Comparison of ENCODE assay signal across 8 cellular contexts in genomic region chr14:96423446-96424103, GRCh38. TPM values are rescaled to one million over a fixed set of nuclear protein-coding genes. Genes with fewer than 3 reads are reported as not detected.
A peak's percentile ranks its signal among the peaks of the same experiment; 100 is the strongest.
DNase-seq lines count a peak whose midpoint lies in the region; ATAC-seq, FAIRE-seq and TF ChIP-seq lines count a peak whose summit lies in the region.

No MANE protein-coding gene starts in this region.

- no peak overlapping the region for H3K23ac ChIP-seq in H9 (ENCODE audit: insufficient read length, low read depth, low read length)

- no peak overlapping the region for H3K56ac ChIP-seq in H9 (ENCODE audit: insufficient read length, low read depth, low read length)

- no peaks in the 10 kb centered on the region for H3K36me3 ChIP-seq in A673 (ENCODE audit: insufficient read depth, low read length, poor library complexity, severe bottlenecking)
- H3K36me3 ChIP-seq in GM12878 (ENCODE audit: control insufficient read depth in 2 of 2, insufficient read depth in 2 of 2, low read length in 1 of 2) = no peaks in the 10 kb centered on the region
- H3K36me3 ChIP-seq in body of pancreas (replicated peaks in 1 of 2; ENCODE audit: insufficient read depth in 1 of 2, low read depth in 2 of 2) = no peaks in the 10 kb centered on the region

- H3K36me3 Mint-ChIP-seq in H9 (ENCODE audit: insufficient read depth in 1 of 3, low read depth in 3 of 3) (no peaks in the 10 kb centered on the region), memory B cell (no peaks in the 10 kb centered on the region), endothelial cell (ENCODE audit: low read depth, unreplicated experiment) (no peaks in the 10 kb centered on the region)

- no peaks in the 10 kb centered on the region for H3K9me3 Mint-ChIP-seq in H9
- peaks cover 3% of the 10 kb centered on the region for H3K9me3 Mint-ChIP-seq in memory B cell
- no peaks in the 10 kb centered on the region for H3K9me3 Mint-ChIP-seq in endothelial cell (ENCODE audit: unreplicated experiment)

- TF ChIP-seq POLR2A in GM12878 (IDR thresholded peaks at IDR 0.05; ENCODE audit: low read depth, low read length) (no peak), body of pancreas (IDR thresholded peaks at IDR 0.05) (no peak)

- in situ Hi-C loops in GM12878 (cut with MboI) = loop anchor here (10.0 kb wide), 1 partner anchor 329 kb away; no protein-coding TSS in a partner anchor

- BruUV-seq in A673 (replicated peaks; lab: Mats Ljungman, UMichigan) (no TSS peak), GM12878 (replicated peaks; lab: Mats Ljungman, UMichigan) (no TSS peak)

- no peak overlapping the region for H4K5ac ChIP-seq in H9 (ENCODE audit: insufficient read length, low read depth, low read length)

- no peak for TF ChIP-seq RAD21 in GM12878 (IDR thresholded peaks at IDR 0.05; ENCODE audit: insufficient read depth, low read depth, low read length)

- H3K79me1 ChIP-seq in H9 (ENCODE audit: insufficient read depth, low read depth, low read length, poor library complexity, severe bottlenecking) = no peaks in the 10 kb centered on the region

- H3K79me2 ChIP-seq in H9 (ENCODE audit: insufficient read depth, low read length) (no peaks in the 10 kb centered on the region), GM12878 (ENCODE audit: control insufficient read depth, insufficient read depth, low read length) (no peaks in the 10 kb centered on the region)

- H3K4me3 Mint-ChIP-seq in H9 (no peak overlapping the region), memory B cell (peak overlapping the region; percentile 83), endothelial cell (ENCODE audit: unreplicated experiment) (no peak overlapping the region)

- H3K4me1 ChIP-seq in A673 (ENCODE audit: insufficient read depth, low read length, poor library complexity, severe bottlenecking) = no peaks in the 10 kb centered on the region
- H3K4me1 ChIP-seq in H9 (ENCODE audit: insufficient read depth, low read length) = no peaks in the 10 kb centered on the region
- no peaks in the 10 kb centered on the region for H3K4me1 ChIP-seq in GM12878 (ENCODE audit: control insufficient read depth, insufficient read depth, low read length)
- H3K4me1 ChIP-seq in body of pancreas = no peaks in the 10 kb centered on the region

- H3K14ac ChIP-seq in H9 (ENCODE audit: insufficient read depth, low read length) = no peak overlapping the region

- DNase-seq in A673 (ENCODE audit: low spot score) (no peak), H9 (no peak), GM12878 (ENCODE audit: low read depth, low spot score) (no peak), memory B cell (ENCODE audit: low spot score in 2 of 2) (no peak), dedifferentiated amniotic fluid mesenchymal stem cell (ENCODE audit: extremely low spot score) (no peak), endothelial cell (ENCODE audit: low spot score) (no peak), body of pancreas (no peak)

- ATAC-seq in GM12878 = peak; percentile 51
- no peak for ATAC-seq in memory B cell (ENCODE audit: low read depth)
- no peak for ATAC-seq in body of pancreas
- ATAC-seq in HG02763 (IDR thresholded peaks at IDR 0.05; ENCODE audit: unreplicated experiment) = no peak

- no peak overlapping the region; a peak in 1 of 7 replicates for H3K27ac Mint-ChIP-seq in H9
- no peak overlapping the region for H3K27ac Mint-ChIP-seq in memory B cell
- no peak overlapping the region for H3K27ac Mint-ChIP-seq in endothelial cell (ENCODE audit: unreplicated experiment)

- no peak overlapping the region for H3K18ac ChIP-seq in H9 (ENCODE audit: insufficient read length, low read depth, low read length)

- TF ChIP-seq EP300 in GM12878 (IDR thresholded peaks at IDR 0.05; ENCODE audit: borderline replicate concordance in 1 of 2, control insufficient read depth in 1 of 2, low read depth in 2 of 2, low read length in 2 of 2) = no peak

- H2AFZ ChIP-seq in H9 (ENCODE audit: low read length) (no peak overlapping the region), GM12878 (ENCODE audit: control insufficient read depth, low read depth, low read length) (peak overlapping the region; percentile 93)

- no peak overlapping the region for H3K4ac ChIP-seq in H9 (ENCODE audit: low read depth, low read length)

- H3K27me3 Mint-ChIP-seq in H9 (ENCODE audit: low read depth) (no peaks in the 10 kb centered on the region), memory B cell (no peaks in the 10 kb centered on the region), endothelial cell (ENCODE audit: unreplicated experiment) (no peaks in the 10 kb centered on the region)

- CTCF ChIA-PET in A673 (lab: Charles Lee) = interaction anchor here (0.6 kb wide), 1 partner anchor 323 kb away, joined by 3 read pairs; no protein-coding TSS in a partner anchor
- CTCF ChIA-PET in GM12878 (lab: Yijun Ruan, JAX) = interaction anchor here (0.6 to 5.6 kb wide), 6 partner anchors 15 to 126 kb away, joined by 3 to 51 read pairs (median 3); no protein-coding TSS in a partner anchor

- peak overlapping the region; percentile 30 for H2BK5ac ChIP-seq in H9 (ENCODE audit: insufficient read length, low read length)

- no peaks in the 10 kb centered on the region for H4K20me1 ChIP-seq in H9 (ENCODE audit: control insufficient read depth, insufficient read depth, insufficient read length)
- H4K20me1 ChIP-seq in GM12878 (ENCODE audit: control insufficient read depth, insufficient read depth) = no peaks in the 10 kb centered on the region

- no peak overlapping the region for H3K27ac ChIP-seq in A673 (ENCODE audit: low read depth, low read length, poor library complexity, severe bottlenecking)
- no peak overlapping the region for H3K27ac ChIP-seq in H9 (ENCODE audit: insufficient read length, low read depth, low read length)
- H3K27ac ChIP-seq in GM12878 (ENCODE audit: control insufficient read depth, insufficient read depth) = no peak overlapping the region
- no peak overlapping the region for H3K27ac ChIP-seq in body of pancreas

- POLR2A ChIA-PET in A673 (lab: Charles Lee; ENCODE audit: low non-redundant PET) (no interaction called here), GM12878 (lab: Charles Lee) (interaction anchor here (0.6 kb wide), 1 partner anchor 1674 kb away, joined by 5 read pairs; no protein-coding TSS in a partner anchor)

- intact Hi-C loops in A673 (cut with micrococcal nuclease; ENCODE audit: unreplicated experiment) = loop anchor here (1.0 to 10.0 kb wide), 5 partner anchors 126 to 426 kb away; no protein-coding TSS in a partner anchor
- intact Hi-C loops in GM12878 (cut with micrococcal nuclease; ENCODE audit: unreplicated experiment) = loop anchor here (1.0 to 5.0 kb wide), 3 partner anchors 126 to 861 kb away; no protein-coding TSS in a partner anchor
- intact Hi-C loops in body of pancreas (cut with DNase I) = loop anchor here (10.0 kb wide), 1 partner anchor 329 kb away; no protein-coding TSS in a partner anchor

- RAD21 ChIA-PET in GM12878 (lab: Charles Lee; ENCODE audit: unreplicated experiment) = no interaction called here

- H3K23me2 ChIP-seq in H9 (ENCODE audit: insufficient read length, low read depth, low read length, poor library complexity, severe bottlenecking) = no peaks in the 10 kb centered on the region

- H3K4me3 ChIP-seq in A673 (ENCODE audit: low read depth, low read length, poor library complexity, severe bottlenecking) = peak overlapping the region; percentile 30
- peak overlapping the region; percentile 64 for H3K4me3 ChIP-seq in GM12878
- no peak overlapping the region for H3K4me3 ChIP-seq in body of pancreas

- SMC1A ChIA-PET in GM12878 (lab: Charles Lee; ENCODE audit: uncharacterized antibody, unreplicated experiment) = interaction anchor here (0.5 to 2.2 kb wide), 4 partner anchors 63 to 1702 kb away, joined by 3 to 9 read pairs (median 4); no protein-coding TSS in a partner anchor

- FAIRE-seq in GM12878 (lab: Jason Lieb, UNC) = no peak

- no CpG with 5 or more reads among the region's 25 CpGs for WGBS in H9 (ENCODE audit: extremely low coverage, insufficient read length, low lambda C conversion rate)
- 59% methylated on average over 23 of the region's 25 CpGs for WGBS in GM12878 (ENCODE audit: insufficient coverage, insufficient replicate concordance, low lambda C conversion rate, missing lambda C conversion rate)
- 51% methylated on average over 25 of the region's 25 CpGs; no CpG with 5 or more reads in 1 of the 2 donors for WGBS in body of pancreas, 2 donors

- no peak overlapping the region for H2BK12ac ChIP-seq in H9 (ENCODE audit: insufficient read length, low read depth, low read length)

- no peak overlapping the region for H2BK15ac ChIP-seq in H9 (ENCODE audit: low read depth, low read length)

- peaks cover 8 to 16% of the 10 kb centered on the region in 2 experiments for H3K4me1 Mint-ChIP-seq in H9
- H3K4me1 Mint-ChIP-seq in memory B cell = peaks cover 9% of the 10 kb centered on the region
- H3K4me1 Mint-ChIP-seq in endothelial cell (ENCODE audit: unreplicated experiment) = peaks cover 4% of the 10 kb centered on the region

- no peak overlapping the region for H3T11ph ChIP-seq in H9 (ENCODE audit: low read length)

- H4K91ac ChIP-seq in H9 (ENCODE audit: insufficient read length, low read depth, low read length) = no peak overlapping the region

- H3K4me2 ChIP-seq in H9 (ENCODE audit: insufficient read depth, insufficient read length, low read length) (no peak overlapping the region), GM12878 (ENCODE audit: control insufficient read depth, insufficient read depth) (peak overlapping the region; percentile 92)

- no peaks in the 10 kb centered on the region for H3K27me3 ChIP-seq in A673 (replicated peaks; ENCODE audit: insufficient read depth, low read depth, low read length, poor library complexity)
- no peaks in the 10 kb centered on the region for H3K27me3 ChIP-seq in H9 (ENCODE audit: insufficient read depth, low read length)
- no peaks in the 10 kb centered on the region for H3K27me3 ChIP-seq in GM12878 (replicated peaks in 1 of 2; ENCODE audit: control insufficient read depth in 2 of 2, insufficient read depth in 2 of 2, low read length in 1 of 2)
- no peaks in the 10 kb centered on the region for H3K27me3 ChIP-seq in body of pancreas

- H3K9me3 ChIP-seq in A673 (ENCODE audit: low read depth, low read length, poor library complexity, severe bottlenecking) = no peaks in the 10 kb centered on the region
- no peaks in the 10 kb centered on the region for H3K9me3 ChIP-seq in H9 (ENCODE audit: control insufficient read depth, low read depth, low read length)
- no peaks in the 10 kb centered on the region for H3K9me3 ChIP-seq in GM12878 (replicated peaks; ENCODE audit: control insufficient read depth, insufficient read depth, low read length)
- H3K9me3 ChIP-seq in body of pancreas = no peaks in the 10 kb centered on the region

- H3K9ac ChIP-seq in H9 (ENCODE audit: extremely low read depth, insufficient read length, low read length) = no peak overlapping the region
- peak overlapping the region; percentile 41; the same call in 1 of the 2 replicates for H3K9ac ChIP-seq in GM12878 (ENCODE audit: control insufficient read depth, insufficient read depth, low read length)

- H2BK120ac ChIP-seq in H9 (ENCODE audit: low read depth, low read length, poor library complexity, severe bottlenecking) = no peak overlapping the region

- TF ChIP-seq CTCF in A673 (conservative IDR thresholded peaks at IDR 0.05; ENCODE audit: low read depth, low read length) (no peak), H9 (conservative IDR thresholded peaks at IDR 0.05) (no peak), GM12878 (IDR thresholded peaks at IDR 0.05 in 2 of 3, conservative IDR thresholded peaks at IDR 0.05 in 1 of 3; ENCODE audit: control insufficient read depth in 2 of 3, extremely low read depth in 1 of 3, insufficient read depth in 1 of 3, low read depth in 3 of 3, low read length in 3 of 3) (no peak), endothelial cell (IDR thresholded peaks at IDR 0.05; ENCODE audit: unreplicated experiment) (no peak), body of pancreas (IDR thresholded peaks at IDR 0.05) (no peak)

- H2AK5ac ChIP-seq in H9 (ENCODE audit: insufficient read length, low read length) = no peak overlapping the region

- H2BK20ac ChIP-seq in H9 (ENCODE audit: low read depth, low read length, poor library complexity, severe bottlenecking) = no peak overlapping the region

- H4K8ac ChIP-seq in H9 (replicated peaks; ENCODE audit: insufficient read length, low read depth, low read length) = no peak overlapping the region

RNA-seq across cellular contexts. Expression of gene AK7, which starts 31.6 kb away (rescaled TPM):
- 138 TPM in 2 replicates for total RNA-seq in A673 (2021)
- total RNA-seq in H9 (2021) = 2.3 and 2.5 TPM in 2 replicates
- 3.0 and 4.2 TPM in 2 replicates for total RNA-seq in GM12878 (2013; cell fraction: nucleolus; rRNA removed)
- 0.34 and 0.38 TPM in 2 replicates for total RNA-seq in GM12878 (2014; rRNA removed)
- total RNA-seq in GM12878 (2014; rRNA removed; fragmentation: Illumina TruSeq; extraction: Trizol) = 0.45 and 0.78 TPM in 2 replicates
- total RNA-seq in GM12878 (2021) = 0.45 and 0.69 TPM in 2 replicates
- polyA plus RNA-seq in GM12878 (2011; ENCODE audit: low read depth) = 0.12 TPM
- polyA plus RNA-seq in GM12878 (2011; rRNA removed) = 0.56 and 0.61 TPM in 2 replicates
- polyA plus RNA-seq in GM12878 (2011; cell fraction: cytosol; rRNA removed) = 0.22 and 0.25 TPM in 2 replicates
- polyA plus RNA-seq in GM12878 (2011; cell fraction: nucleus; rRNA removed) = 0.16 and 0.53 TPM in 2 replicates
- polyA plus RNA-seq in GM12878 (2012) = 0.49 and 0.65 TPM in 2 replicates
- polyA plus RNA-seq in GM12878 (2014; fragmentation: Illumina TruSeq; extraction: Trizol) = 0.78 and 1.2 TPM in 2 replicates
- polyA plus RNA-seq in GM12878 (2014; fragmentation: Nextera tagmentation; extraction: Ambion mirVana) = under 1 TPM in 1 of 2 experiments, not detected in 1; 0.33 TPM
- polyA plus RNA-seq in GM12878 (2014; rRNA removed) = 0.46 and 0.86 TPM in 2 replicates
- 1 to 10 TPM in 1 of 2 experiments, under 1 TPM in 1; 0.53 to 1.1 TPM for polyA plus RNA-seq in GM12878 (2016; fragmentation: Nextera tagmentation; extraction: Ambion mirVana)
- polyA minus RNA-seq in GM12878 (2011; rRNA and poly(A)+ RNA removed) = 0.31 and 0.37 TPM in 2 replicates
- not detected in 2 replicates for polyA minus RNA-seq in GM12878 (2011; cell fraction: cytosol; rRNA and poly(A)+ RNA removed)
- polyA minus RNA-seq in GM12878 (2011; cell fraction: nucleus; rRNA and poly(A)+ RNA removed) = 0.60 and 0.86 TPM in 2 replicates
- total RNA-seq in endothelial cell (ENCODE audit: unreplicated experiment) = 4.5 TPM
- 1 to 10 TPM; 1.6 to 4.3 TPM for total RNA-seq in body of pancreas

Comparison
In these comparisons a context has a peak if more than half of its experiments do, and no peak if none do; other contexts are left out.
1. H3K4me3 ChIP-seq: peak in A673 (single experiment) and GM12878 (single experiment); none in body of pancreas (0 of 2).
2. RNA of gene AK7, which starts 31.6 kb away (total RNA-seq): 138 TPM in A673; 4.5 TPM in endothelial cell (single experiment), 1.6 to 4.3 TPM in body of pancreas, 2.3 to 2.5 TPM in H9 and 0.34 to 4.2 TPM in GM12878; every median in the first group is over 10 times any median in the second.